In genomic region chr10:118045842-118046490, GRCh38 we compare ENCODE assay signal across 8 cellular contexts. TPM values are rescaled to one million over a fixed set of nuclear protein-coding genes. Genes with fewer than 3 reads are reported as not detected.
A peak's percentile ranks its signal among the peaks of the same experiment; 100 is the strongest.
DNase-seq lines count a peak whose midpoint lies in the region; ATAC-seq and TF ChIP-seq lines count a peak whose summit lies in the region.

No MANE protein-coding gene starts in this region.

- no peaks in the 10 kb centered on the region for H3K9me3 Mint-ChIP-seq in CD14-positive monocyte

- POLR2A ChIA-PET in RWPE1 (lab: Yijun Ruan, JAX; ENCODE audit: low non-redundant PET) = interaction anchor here (0.6 kb wide), 1 partner anchor 12 kb away, joined by 3 read pairs; no protein-coding TSS in a partner anchor

- H3K4me3 Mint-ChIP-seq in CD14-positive monocyte = peak overlapping the region; percentile 85 to 94

- peak overlapping the region; percentile 60 to 89 (median 82) for H3K27ac Mint-ChIP-seq in CD14-positive monocyte

- H3K27me3 Mint-ChIP-seq in CD14-positive monocyte (ENCODE audit: low read depth in 3 of 3) = no peaks in the 10 kb centered on the region

- H3K9me3 ChIP-seq in left ventricle myocardium inferior (replicated peaks) = no peaks in the 10 kb centered on the region

- peaks cover 60% of the 10 kb centered on the region for H3K4me1 ChIP-seq in left ventricle myocardium inferior

- no peak for TF ChIP-seq CTCF in CD14-positive monocyte (IDR thresholded peaks at IDR 0.05)
- no peak for TF ChIP-seq CTCF in RWPE1 (conservative IDR thresholded peaks at IDR 0.05; ENCODE audit: low read depth)
- no peak for TF ChIP-seq CTCF in left ventricle myocardium inferior (IDR thresholded peaks at IDR 0.05; ENCODE audit: borderline replicate concordance)

- H3K4me1 Mint-ChIP-seq in CD14-positive monocyte = peaks cover 32% of the 10 kb centered on the region

- H3K27me3 ChIP-seq in left ventricle myocardium inferior (ENCODE audit: low read depth) = no peaks in the 10 kb centered on the region

- intact Hi-C loops in CD14-positive monocyte (cut with micrococcal nuclease) = loop anchor here in 1 of 2 donors (2.0 to 10.0 kb wide), 3 partner anchors 21 to 671 kb away; partner anchors contain the start of genes FAM204A and PDZD8
- intact Hi-C loops in left ventricle myocardium inferior (cut with micrococcal nuclease) = no loop called here
- intact Hi-C loops in posterior cingulate gyrus (cut with DNase I) = loop anchor here (2.0 to 10.0 kb wide), 4 partner anchors 19 to 671 kb away; partner anchors contain the start of genes EMX2, FAM204A and PDZD8

- ATAC-seq in GM19395 (IDR thresholded peaks at IDR 0.05; ENCODE audit: unreplicated experiment) (peak; percentile 26), HG03469 (IDR thresholded peaks at IDR 0.05; ENCODE audit: unreplicated experiment) (peak; percentile 0)

- H3K36me3 Mint-ChIP-seq in CD14-positive monocyte = no peaks in the 10 kb centered on the region

- DNase-seq in CD14-positive monocyte (ENCODE audit: low spot score) (peak; percentile 54), RWPE1 (ENCODE audit: low spot score) (peak; percentile 51), amniotic epithelial cell (ENCODE audit: low read depth) (peak; percentile 23), left ventricle myocardium inferior (no peak), posterior cingulate gyrus (peak in 9 of 10 donors; percentile 12 to 90 (median 33)), NK-92 (lab: John Stamatoyannopoulos, UW; ENCODE audit: unreplicated experiment) (no peak)

- H3K36me3 ChIP-seq in left ventricle myocardium inferior = no peaks in the 10 kb centered on the region

- CTCF ChIA-PET in RWPE1 (lab: Yijun Ruan, JAX) = interaction anchor here (1.0 kb wide), 1 partner anchor 13 kb away, joined by 3 read pairs; no protein-coding TSS in a partner anchor

- H3K4me3 ChIP-seq in left ventricle myocardium inferior = peak overlapping the region; percentile 91

- H3K27ac ChIP-seq in RWPE1 (peak overlapping the region; percentile 95), left ventricle myocardium inferior (replicated peaks) (peak overlapping the region; percentile 95)

RNA-seq across cellular contexts. Expression of gene RAB11FIP2, which starts 0.8 kb away (rescaled TPM):
- 1 to 10 TPM; 3.5 to 5.4 TPM for polyA plus RNA-seq in CD14-positive monocyte
- 9.0 TPM for total RNA-seq in left ventricle myocardium inferior

Comparison
In these comparisons a context has a peak if more than half of its experiments do, and no peak if none do; other contexts are left out.
1. DNase-seq: peak in CD14-positive monocyte (single experiment), RWPE1 (single experiment), amniotic epithelial cell (single experiment) and posterior cingulate gyrus (9 of 10); none in left ventricle myocardium inferior (single experiment) and NK-92 (single experiment).